ENCODE assay signal across 13 cellular contexts in genomic region chr2:160207271-160207670, GRCh38. TPM values are rescaled to one million over a fixed set of nuclear protein-coding genes. Genes with fewer than 3 reads are reported as not detected.
DNase-seq lines count a peak whose midpoint lies in the region; ATAC-seq and TF ChIP-seq lines count a peak whose summit lies in the region.
"Had no signal": no experiment of that assay in that cellular context is flagged by ENCODE, and none has a peak within 500 bp of the region (broad histone marks: within the 10 kb centered on the region; RNA-seq: fewer than 3 reads in every experiment).

No MANE protein-coding gene starts in this region.

- H3K27me3 Mint-ChIP-seq in chondrocyte (ENCODE audit: low read depth), result no peaks in the 10 kb centered on the region
- H3K27me3 Mint-ChIP-seq: central memory CD8-positive, alpha-beta T cell had no signal

- H3K27ac Mint-ChIP-seq in chondrocyte (ENCODE audit: unreplicated experiment), result peak overlapping the region; percentile 96
- H3K27ac Mint-ChIP-seq: activated CD4-positive, alpha-beta T cell treated with anti-CD3 and anti-CD28 coated beads, Interleukin-2, amount 10 ng/mL, durations not matched to agents 7 days and 5 days had no signal

- H2AFZ ChIP-seq in PC-9, result no peak overlapping the region

- H3K27me3 ChIP-seq in PC-9 (ENCODE audit: insufficient read depth, low read depth) (no peaks in the 10 kb centered on the region), mucosa of stomach (ENCODE audit: control insufficient read depth, insufficient read depth, low read length) (no peaks in the 10 kb centered on the region), tibial nerve (no peaks in the 10 kb centered on the region)
- H3K27me3 ChIP-seq: neutrophil had no signal

- TF ChIP-seq CTCF in PC-9 (conservative IDR thresholded peaks at IDR 0.05) (no peak), chondrocyte (IDR thresholded peaks at IDR 0.05) (no peak), tibial nerve (IDR thresholded peaks at IDR 0.05) (no peak)

- H3K36me3 Mint-ChIP-seq in chondrocyte (ENCODE audit: low read depth), result peaks cover 3% of the 10 kb centered on the region
- H3K36me3 Mint-ChIP-seq: T-cell had no signal

- WGBS in tibial nerve, 2 donors, result 85 to 87% methylated on average over 4 of the region's 4 CpGs

- no peaks in the 10 kb centered on the region for H3K9me2 ChIP-seq in PC-9 (ENCODE audit: insufficient read depth)

- TF ChIP-seq EP300 in tibial nerve (IDR thresholded peaks at IDR 0.05), result no peak

- peaks cover 8% of the 10 kb centered on the region; the same call in 1 of the 2 replicates for H3K79me2 ChIP-seq in PC-9 (ENCODE audit: low read depth)

- H3K4me1 Mint-ChIP-seq in chondrocyte (ENCODE audit: low read depth), result peaks cover 93% of the 10 kb centered on the region

- no peak for ATAC-seq in HG03045 (IDR thresholded peaks at IDR 0.05; ENCODE audit: unreplicated experiment)
- ATAC-seq: T-cell had no signal

- H3K4me2 ChIP-seq in PC-9, result peak overlapping the region; percentile 77

- TF ChIP-seq POLR2A in tibial nerve (IDR thresholded peaks at IDR 0.05), result no peak

- H3F3A ChIP-seq in PC-9 (ENCODE audit: insufficient read depth, low read depth), result peaks cover 40% of the 10 kb centered on the region

- H3K4me1 ChIP-seq in PC-9 (replicated peaks; ENCODE audit: insufficient read depth) (peaks cover 63% of the 10 kb centered on the region), mucosa of stomach (ENCODE audit: control insufficient read depth, insufficient read depth, low read length) (peaks cover 67% of the 10 kb centered on the region), tibial nerve (peaks cover 0 to 33% (median 14%) of the 10 kb centered on the region in 4 donors)

- peak; percentile 47 to 76 for DNase-seq in PC-9
- DNase-seq in chondrocyte (ENCODE audit: low spot score), result no peak
- no peak for DNase-seq in tibial nerve (ENCODE audit: low spot score in 2 of 2)
- DNase-seq in stimulated activated naive CD4-positive, alpha-beta T cell treated with Interleukin-2 at 50 U/mL for 16 hours (lab: John Stamatoyannopoulos, UW), result no peak
- DNase-seq in SKM-1 (lab: John Stamatoyannopoulos, UW; ENCODE audit: unreplicated experiment), result no peak
- DNase-seq: activated CD4-positive, alpha-beta T cell treated with anti-CD3 and anti-CD28 coated beads, Interleukin-2, amount 10 ng/mL, durations not matched to agents 7 days and 5 days; COR-L47; NCI-H2081 treated with DMSO at 0.1 percent for 48 hours; T-cell had no signal

- CTCF ChIA-PET in PC-9 (lab: Charles Lee), result interaction anchor here (0.7 to 1.2 kb wide), 2 partner anchors 16 to 441 kb away, joined by 3 to 4 read pairs; no protein-coding TSS in a partner anchor

- H3K27ac ChIP-seq in PC-9 (peak overlapping the region; percentile 98), tibial nerve (peak overlapping the region in 3 of 4 donors; percentile 71 to 89 (median 80))
- H3K27ac ChIP-seq: neutrophil had no signal

- H3K4me3 Mint-ChIP-seq in chondrocyte (ENCODE audit: unreplicated experiment), result no peak overlapping the region
- H3K4me3 Mint-ChIP-seq: activated CD4-positive, alpha-beta T cell treated with anti-CD3 and anti-CD28 coated beads, Interleukin-2, amount 10 ng/mL, durations not matched to agents 7 days and 5 days; central memory CD8-positive, alpha-beta T cell; T-cell had no signal

- H4K20me1 ChIP-seq in PC-9 (ENCODE audit: insufficient read depth), result no peaks in the 10 kb centered on the region

- intact Hi-C loops in PC-9 (cut with micrococcal nuclease; ENCODE audit: unreplicated experiment), result loop anchor here (5.0 kb wide), 2 partner anchors 35 to 190 kb away; no protein-coding TSS in a partner anchor

- H3K9ac ChIP-seq in mucosa of stomach (ENCODE audit: low read length), result peak overlapping the region; percentile 42

- no peaks in the 10 kb centered on the region for H3K36me3 ChIP-seq in PC-9 (ENCODE audit: low read depth)
- no peaks in the 10 kb centered on the region for H3K36me3 ChIP-seq in mucosa of stomach (ENCODE audit: control insufficient read depth, insufficient read depth, low read length)
- no peaks in the 10 kb centered on the region for H3K36me3 ChIP-seq in tibial nerve
- H3K36me3 ChIP-seq: neutrophil had no signal

- H3K4me3 ChIP-seq in PC-9 (peak overlapping the region; percentile 43; the same call in 1 of the 2 replicates), mucosa of stomach (ENCODE audit: low read length) (no peak overlapping the region), tibial nerve (no peak overlapping the region)

- H3K9me3 Mint-ChIP-seq in chondrocyte (ENCODE audit: low read depth), result peaks cover 6% of the 10 kb centered on the region
- H3K9me3 Mint-ChIP-seq: central memory CD8-positive, alpha-beta T cell had no signal

- no TSS peak for BruUV-seq in PC-9 (replicated peaks; lab: Mats Ljungman, UMichigan)

- H3K9me3 ChIP-seq in PC-9 (ENCODE audit: insufficient read depth, low read depth), result no peaks in the 10 kb centered on the region
- no peaks in the 10 kb centered on the region for H3K9me3 ChIP-seq in mucosa of stomach (ENCODE audit: control insufficient read depth, low read length)
- H3K9me3 ChIP-seq in tibial nerve, result no peaks in the 10 kb centered on the region
- H3K9me3 ChIP-seq: neutrophil had no signal

- POLR2A ChIA-PET in PC-9 (lab: Charles Lee; ENCODE audit: unreplicated experiment), result interaction anchor here (0.6 kb wide), 1 partner anchor 9 kb away, joined by 7 read pairs; no protein-coding TSS in a partner anchor

RNA-seq across cellular contexts. Expression of gene ITGB6, which starts 7.2 kb away (rescaled TPM):
- total RNA-seq in PC-9 (2021) (24.3 and 30.6 TPM in 2 replicates), chondrocyte (2.0 to 2.3 TPM (median 2.2 TPM) in 3 replicates), tibial nerve (not detected)
- total RNA-seq: activated CD4-positive, alpha-beta T cell treated with anti-CD3 and anti-CD28 coated beads, Interleukin-2, amount 10 ng/mL, durations not matched to agents 7 days and 5 days had no signal

Comparison
In these comparisons a context has a peak if more than half of its experiments do, and no peak if none do; other contexts are left out.
1. DNase-seq: peak in PC-9 (2 of 2); none in chondrocyte (single experiment), tibial nerve (0 of 2), stimulated activated naive CD4-positive, alpha-beta T cell treated with Interleukin-2 at 50 U/mL for 16 hours (single experiment) and SKM-1 (single experiment).